In genomic region chrX:9785944-9786741, GRCh38 we compare ENCODE assay signal across 9 cellular contexts. TPM values are rescaled to one million over a fixed set of nuclear protein-coding genes. Genes with fewer than 3 reads are reported as not detected.
A peak's percentile ranks its signal among the peaks of the same experiment; 100 is the strongest.
DNase-seq lines count a peak whose midpoint lies in the region; ATAC-seq, FAIRE-seq and TF ChIP-seq lines count a peak whose summit lies in the region.
"Had no signal": no experiment of that assay in that cellular context is flagged by ENCODE, and none has a peak within 500 bp of the region (broad histone marks: within the 10 kb centered on the region; RNA-seq: fewer than 3 reads in every experiment).

TSS of gene SHROOM2 (plus strand) at chrX:9786429. CDS start at chrX:9786546, 117 bp downstream.

- H3K9ac ChIP-seq in IMR-90 (ENCODE audit: low read depth, low read length): peak within 1 kb of the TSS; percentile 29; the same call in 1 of the 2 replicates

- peaks cover 19% of the 10 kb centered on the region for H3K27me3 ChIP-seq in IMR-90 (ENCODE audit: control insufficient read depth, insufficient read depth, low read length)

- no peaks in the 10 kb centered on the region for H3K9me1 ChIP-seq in IMR-90 (ENCODE audit: insufficient read depth, low read length)

- no peaks in the 10 kb centered on the region for H3K36me3 Mint-ChIP-seq in dendritic cell treated with granulocyte-macrophage colony-stimulating factor and Interleukin-4, amounts not matched to agents 40 ng/mL and 50 ng/mL, for 4 days (ENCODE audit: low read depth)

- no peak for TF ChIP-seq RAD21 in IMR-90 (IDR thresholded peaks at IDR 0.05; ENCODE audit: low read length)

- H4K91ac ChIP-seq in IMR-90 (ENCODE audit: insufficient read depth, low read depth, low read length): no peak within 1 kb of the TSS

- no peak within 1 kb of the TSS for H3K56ac ChIP-seq in IMR-90 (ENCODE audit: extremely low read depth, insufficient read depth, low read length)

- intact Hi-C loops in IMR-90 (cut with micrococcal nuclease): loop anchor here (5.0 kb wide), 1 partner anchor 86 kb away; no protein-coding TSS in a partner anchor
- intact Hi-C loops in dendritic cell treated with granulocyte-macrophage colony-stimulating factor and Interleukin-4, amounts not matched to agents 40 ng/mL and 50 ng/mL, for 4 days (cut with micrococcal nuclease): no loop called here

- H2BK5ac ChIP-seq in IMR-90 (ENCODE audit: low read depth, low read length, poor library complexity, severe bottlenecking): no peak within 1 kb of the TSS

- no peak within 1 kb of the TSS for H3K23ac ChIP-seq in IMR-90 (ENCODE audit: low read depth, low read length)

- H3K79me1 ChIP-seq in IMR-90 (ENCODE audit: low read depth in 1 of 2, low read length in 2 of 2): no peaks in the 10 kb centered on the region

- 33% methylated on average over 11 of the region's 123 CpGs; no CpG with 5 or more reads in 1 of the 2 experiments for WGBS in IMR-90 (ENCODE audit: extremely low coverage in 2 of 2, insufficient read length in 1 of 2), 2 experiments
- 1% methylated on average over 16 to 26 of the region's 123 CpGs for WGBS in mesodermal cell (ENCODE audit: insufficient coverage in 2 of 2), 2 experiments

- H2BK120ac ChIP-seq in IMR-90 (ENCODE audit: low read depth, low read length): no peak within 1 kb of the TSS

- no peak within 1 kb of the TSS for H4K5ac ChIP-seq in IMR-90 (ENCODE audit: low read depth, low read length)

- no peak within 1 kb of the TSS for H2BK20ac ChIP-seq in IMR-90 (ENCODE audit: low read depth, low read length)

- peak within 1 kb of the TSS; percentile 87 for H3K4me3 ChIP-seq in IMR-90 (ENCODE audit: insufficient read depth, low read depth, low read length)
- H3K4me3 ChIP-seq in mesodermal cell (ENCODE audit: extremely low read depth, insufficient read depth, low read length, poor library complexity, severe bottlenecking): peak within 1 kb of the TSS; percentile 49
- H3K4me3 ChIP-seq: GM12878 had no signal

- H3K4me2 ChIP-seq in IMR-90 (ENCODE audit: low read depth, low read length): peak within 1 kb of the TSS; percentile 73

- no peak within 1 kb of the TSS for H3K14ac ChIP-seq in IMR-90 (replicated peaks; ENCODE audit: low read depth, low read length)

- peaks cover 70% of the 10 kb centered on the region for H3K27me3 Mint-ChIP-seq in dendritic cell treated with granulocyte-macrophage colony-stimulating factor and Interleukin-4, amounts not matched to agents 40 ng/mL and 50 ng/mL, for 4 days

- H3K4me1 Mint-ChIP-seq in dendritic cell treated with granulocyte-macrophage colony-stimulating factor and Interleukin-4, amounts not matched to agents 40 ng/mL and 50 ng/mL, for 4 days (ENCODE audit: low read depth): no peaks in the 10 kb centered on the region

- no peaks in the 10 kb centered on the region for H4K20me1 ChIP-seq in IMR-90 (ENCODE audit: insufficient read depth, low read length)

- H3K9me3 ChIP-seq in IMR-90 (ENCODE audit: control insufficient read depth, insufficient read depth, low read length): peaks cover 8% of the 10 kb centered on the region
- no peaks in the 10 kb centered on the region for H3K9me3 ChIP-seq in mesodermal cell (ENCODE audit: control insufficient read depth, low read length)

- no peak within 1 kb of the TSS for H3K18ac ChIP-seq in IMR-90 (ENCODE audit: low read depth, low read length)

- H3K4me1 ChIP-seq in IMR-90 (ENCODE audit: control insufficient read depth, insufficient read depth, low read length) (peaks cover 4% of the 10 kb centered on the region; the same call in 1 of the 2 replicates), mesodermal cell (ENCODE audit: control insufficient read depth, insufficient read depth, low read length, poor library complexity, severe bottlenecking) (peaks cover 18% of the 10 kb centered on the region)

- no TSS peak for BruUV-seq in IMR-90 (replicated peaks; lab: Mats Ljungman, UMichigan)

- POLR2A ChIA-PET in IMR-90 (lab: Charles Lee; ENCODE audit: unreplicated experiment): no interaction called here

- CTCF ChIA-PET in IMR-90 (lab: Yijun Ruan, JAX): no interaction called here

- dilution Hi-C loops in IMR-90 (cut with HindIII; ENCODE audit: low sequenced_read_pairs, unreplicated experiment): no loop called here

- no peak for FAIRE-seq in urothelium cell line (lab: Jason Lieb, UNC)
- FAIRE-seq: GM12878 had no signal

- peak; percentile 72 for ATAC-seq in IMR-90 (ENCODE audit: low read depth)
- ATAC-seq: GM12878 had no signal

- H3K4ac ChIP-seq in IMR-90 (ENCODE audit: low read depth, low read length): no peak within 1 kb of the TSS

- 0 out of 2 replicates have a peak within 1 kb of the TSS, but pooled peaks have one; percentile 39 for H2AK5ac ChIP-seq in IMR-90 (ENCODE audit: low read depth, low read length)

- H3K27ac Mint-ChIP-seq in dendritic cell treated with granulocyte-macrophage colony-stimulating factor and Interleukin-4, amounts not matched to agents 40 ng/mL and 50 ng/mL, for 4 days: no peak within 1 kb of the TSS

- peak within 1 kb of the TSS; percentile 40 for H2AK9ac ChIP-seq in IMR-90 (replicated peaks; ENCODE audit: low read depth, low read length, poor library complexity)

- H2AFZ ChIP-seq in IMR-90 (replicated peaks; ENCODE audit: low read length, poor library complexity): peak within 1 kb of the TSS; percentile 81

- H3K27ac ChIP-seq in 22Rv1: peak within 1 kb of the TSS; percentile 44
- H3K27ac ChIP-seq in IMR-90 (ENCODE audit: insufficient read depth, low read length): no peak within 1 kb of the TSS; the same call in 1 of the 2 replicates
- no peak within 1 kb of the TSS for H3K27ac ChIP-seq in mesodermal cell (ENCODE audit: low read depth, low read length, severe bottlenecking)

- no peak within 1 kb of the TSS for H2BK15ac ChIP-seq in IMR-90 (ENCODE audit: low read depth, low read length)

- TF ChIP-seq POLR2A in IMR-90 (IDR thresholded peaks at IDR 0.05; ENCODE audit: low read depth, low read length): no peak

- H3K36me3 ChIP-seq in IMR-90 (ENCODE audit: control insufficient read depth, insufficient read depth, low read length) (no peaks in the 10 kb centered on the region), mesodermal cell (ENCODE audit: control insufficient read depth, insufficient read depth, low read length) (no peaks in the 10 kb centered on the region)

- in situ Hi-C loops in IMR-90 (cut with MboI; ENCODE audit: low sequenced_read_pairs): no loop called here

- DNase-seq in IMR-90 (no peak), urothelium cell line (ENCODE audit: low spot score) (peak; percentile 27), NCI-H1436 treated with DMSO at 0.1 percent for 48 hours (lab: John Stamatoyannopoulos, UW) (no peak), medulla oblongata (ENCODE audit: extremely low spot score) (no peak)
- no peak for DNase-seq in activated CD4-positive, alpha-beta T cell treated with anti-CD3 and anti-CD28 coated beads, Interleukin-2, amount 50 U/mL, for 4 hours

- TF ChIP-seq CTCF in 22Rv1 (IDR thresholded peaks at IDR 0.05) (no peak), IMR-90 (conservative IDR thresholded peaks at IDR 0.05; ENCODE audit: low read depth, low read length) (no peak)

- no peaks in the 10 kb centered on the region for H3K9me3 Mint-ChIP-seq in dendritic cell treated with granulocyte-macrophage colony-stimulating factor and Interleukin-4, amounts not matched to agents 40 ng/mL and 50 ng/mL, for 4 days

- H4K8ac ChIP-seq in IMR-90 (ENCODE audit: low read depth in 2 of 2, low read length in 2 of 2): no peak within 1 kb of the TSS

- H3K4me3 Mint-ChIP-seq in dendritic cell treated with granulocyte-macrophage colony-stimulating factor and Interleukin-4, amounts not matched to agents 40 ng/mL and 50 ng/mL, for 4 days: peak within 1 kb of the TSS; percentile 59

TF ChIP-seq in IMR-90, 13 proteins besides CTCF, POLR2A, EP300 and RAD21:
- no peak for TF ChIP-seq ELK1 (IDR thresholded peaks at IDR 0.05; ENCODE audit: borderline replicate concordance, low read depth, low read length)
- TF ChIP-seq MAZ (IDR thresholded peaks at IDR 0.05; ENCODE audit: borderline replicate concordance, low read depth, low read length): no peak
- TF ChIP-seq MAFK (IDR thresholded peaks at IDR 0.05; ENCODE audit: low read depth, low read length): no peak
- no peak for TF ChIP-seq RFX5 (IDR thresholded peaks at IDR 0.05; ENCODE audit: low read depth, low read length)
- TF ChIP-seq USF2 (IDR thresholded peaks at IDR 0.05; ENCODE audit: low read depth, low read length): no peak
- TF ChIP-seq MXI1 (IDR thresholded peaks at IDR 0.05; ENCODE audit: borderline replicate concordance, low read depth, low read length): no peak
- TF ChIP-seq BHLHE40 (IDR thresholded peaks at IDR 0.05; ENCODE audit: low read depth, low read length): no peak
- TF ChIP-seq FOS (IDR thresholded peaks at IDR 0.05; ENCODE audit: low read depth, low read length): no peak
- no peak for TF ChIP-seq RCOR1 (IDR thresholded peaks at IDR 0.05; ENCODE audit: insufficient replicate concordance, low read length)
- no peak for TF ChIP-seq SMC3 (IDR thresholded peaks at IDR 0.05; ENCODE audit: low read depth, low read length)
- no peak for TF ChIP-seq CEBPB (IDR thresholded peaks at IDR 0.05; ENCODE audit: low read depth, low read length)

RNA-seq across cellular contexts. Expression of gene SHROOM2, which starts in this region (rescaled TPM):
- total RNA-seq in IMR-90 (2012; rRNA removed): 8.1 TPM in 2 replicates
- 14.2 and 14.6 TPM in 2 replicates for polyA plus RNA-seq in IMR-90 (2012; rRNA removed)
- polyA plus RNA-seq in IMR-90 (2012; cell fraction: cytosol; rRNA removed): 12.7 and 17.2 TPM in 2 replicates
- 23.2 and 26.5 TPM in 2 replicates for polyA plus RNA-seq in IMR-90 (2012; cell fraction: nucleus; rRNA removed; ENCODE audit: low replicate concordance)
- 13.7 TPM for polyA plus RNA-seq in mesodermal cell (2013, experiment 1 of 2)
- polyA plus RNA-seq in mesodermal cell (2013, experiment 2 of 2): 11.6 TPM
